10 cellular contexts compared by ENCODE assay signal in genomic region chr17:27829888-27830287, GRCh38. TPM values are rescaled to one million over a fixed set of nuclear protein-coding genes. Genes with fewer than 3 reads are reported as not detected.
DNase-seq lines count a peak whose midpoint lies in the region; ATAC-seq, FAIRE-seq and TF ChIP-seq lines count a peak whose summit lies in the region.
"Not testable (repeated sequence)": the region's sequence is repeated elsewhere in the genome, so short reads cannot be mapped to it uniquely, and the experiment has no call there.
"Had no signal": no experiment of that assay in that cellular context is flagged by ENCODE, and none has a peak within 500 bp of the region (broad histone marks: within the 10 kb centered on the region; RNA-seq: fewer than 3 reads in every experiment).

No MANE protein-coding gene starts in this region.

- H4K20me1 ChIP-seq in GM12878 (ENCODE audit: control insufficient read depth, insufficient read depth): not testable (repeated sequence)

- H3K9ac ChIP-seq in GM12878 (ENCODE audit: control insufficient read depth, insufficient read depth, low read length); kidney (ENCODE audit: low read length in 2 of 2): not testable (repeated sequence)

- not testable (repeated sequence) for H3K4me1 Mint-ChIP-seq in stimulated activated naive CD8-positive, alpha-beta T cell treated with anti-CD3 and anti-CD28 coated beads, Interleukin-15, amount 100 ng/mL, for 72 hours

- in situ Hi-C loops in GM12878 (cut with MboI): not testable (repeated sequence)

- not testable (repeated sequence) for H3K9me3 Mint-ChIP-seq in stimulated activated naive CD8-positive, alpha-beta T cell treated with anti-CD3 and anti-CD28 coated beads, Interleukin-15, amount 100 ng/mL, for 72 hours

- H2AFZ ChIP-seq in GM12878 (ENCODE audit: control insufficient read depth, low read depth, low read length): not testable (repeated sequence)

- H3K27me3 Mint-ChIP-seq in stimulated activated naive CD8-positive, alpha-beta T cell treated with anti-CD3 and anti-CD28 coated beads, Interleukin-15, amount 100 ng/mL, for 72 hours: not testable (repeated sequence)

- H3K4me2 ChIP-seq in GM12878 (ENCODE audit: control insufficient read depth, insufficient read depth): not testable (repeated sequence)

- not testable (repeated sequence) for BruUV-seq in GM12878 (replicated peaks; lab: Mats Ljungman, UMichigan)

- FAIRE-seq in GM12878 (lab: Jason Lieb, UNC) (peak; percentile 85), kidney (lab: Jason Lieb, UNC) (peak; percentile 86)

- not testable (repeated sequence) for H3K4me3 ChIP-seq in GM12878; epithelial cell of proximal tubule (ENCODE audit: low read depth, low read length); kidney (ENCODE audit: low read length in 2 of 2); mucosa of descending colon

- 10% methylated on average over 1 of the region's 1 CpG for WGBS in GM12878 (ENCODE audit: insufficient coverage, insufficient replicate concordance, low lambda C conversion rate, missing lambda C conversion rate)

- DNase-seq in NCI-H748 (lab: John Stamatoyannopoulos, UW; ENCODE audit: unreplicated experiment) (peak; percentile 14), epithelial cell of proximal tubule (ENCODE audit: low read depth) (peak; percentile 16)
- not testable (repeated sequence) for DNase-seq in GM12878 (ENCODE audit: low read depth, low spot score); kidney; mucosa of descending colon; stimulated activated naive CD8-positive, alpha-beta T cell treated with anti-CD3 and anti-CD28 coated beads, Interleukin-15, amount 100 ng/mL, for 72 hours

- TF ChIP-seq EP300 in Ishikawa (IDR thresholded peaks at IDR 0.05; ENCODE audit: borderline replicate concordance); GM12878 (IDR thresholded peaks at IDR 0.05; ENCODE audit: borderline replicate concordance in 1 of 2, control insufficient read depth in 1 of 2, low read depth in 2 of 2, low read length in 2 of 2): not testable (repeated sequence)

- intact Hi-C loops in GM12878 (cut with micrococcal nuclease; ENCODE audit: unreplicated experiment); kidney (cut with DNase I); mucosa of descending colon (cut with DNase I, micrococcal nuclease): not testable (repeated sequence)

- not testable (repeated sequence) for TF ChIP-seq POLR2A in GM12878 (IDR thresholded peaks at IDR 0.05; ENCODE audit: low read depth, low read length)

- H3K79me2 ChIP-seq in GM12878 (ENCODE audit: control insufficient read depth, insufficient read depth, low read length): not testable (repeated sequence)

- POLR2A ChIA-PET in GM12878 (lab: Charles Lee): not testable (repeated sequence)

- CTCF ChIA-PET in GM12878 (lab: Yijun Ruan, JAX): not testable (repeated sequence)

- H3K36me3 ChIP-seq in GM12878 (ENCODE audit: control insufficient read depth in 2 of 2, insufficient read depth in 2 of 2, low read length in 1 of 2); kidney (ENCODE audit: control insufficient read depth in 1 of 2, insufficient read depth in 2 of 2, low read length in 2 of 2); mucosa of descending colon (ENCODE audit: low read depth): not testable (repeated sequence)

- ATAC-seq in GM12878: not testable (repeated sequence)
- ATAC-seq in mucosa of descending colon: peak; percentile 49
- ATAC-seq in stimulated activated naive CD8-positive, alpha-beta T cell treated with anti-CD3 and anti-CD28 coated beads, Interleukin-15, amount 100 ng/mL, for 72 hours: peak; percentile 67

- not testable (repeated sequence) for H3K9me3 ChIP-seq in GM12878 (replicated peaks; ENCODE audit: control insufficient read depth, insufficient read depth, low read length); kidney (ENCODE audit: control insufficient read depth in 1 of 2, low read length in 2 of 2); mucosa of descending colon

- TF ChIP-seq RAD21 in Ishikawa (IDR thresholded peaks at IDR 0.05; ENCODE audit: low read depth); GM12878 (IDR thresholded peaks at IDR 0.05; ENCODE audit: insufficient read depth, low read depth, low read length): not testable (repeated sequence)

- not testable (repeated sequence) for H3K27me3 ChIP-seq in GM12878 (replicated peaks in 1 of 2; ENCODE audit: control insufficient read depth in 2 of 2, insufficient read depth in 2 of 2, low read length in 1 of 2)

- H3K27ac ChIP-seq in GM12878 (ENCODE audit: control insufficient read depth, insufficient read depth); kidney (ENCODE audit: low read depth in 2 of 2, low read length in 2 of 2): not testable (repeated sequence)

- SMC1A ChIA-PET in GM12878 (lab: Charles Lee; ENCODE audit: uncharacterized antibody, unreplicated experiment): not testable (repeated sequence)

- not testable (repeated sequence) for H3K4me1 ChIP-seq in GM12878 (ENCODE audit: control insufficient read depth, insufficient read depth, low read length); kidney (ENCODE audit: control insufficient read depth in 1 of 2, insufficient read depth in 1 of 2, low read depth in 1 of 2, low read length in 2 of 2); mucosa of descending colon (ENCODE audit: low read depth)

- RAD21 ChIA-PET in GM12878 (lab: Charles Lee; ENCODE audit: unreplicated experiment): not testable (repeated sequence)

- not testable (repeated sequence) for TF ChIP-seq CTCF in GM12878 (IDR thresholded peaks at IDR 0.05 in 2 of 3, conservative IDR thresholded peaks at IDR 0.05 in 1 of 3; ENCODE audit: control insufficient read depth in 2 of 3, extremely low read depth in 1 of 3, insufficient read depth in 1 of 3, low read depth in 3 of 3, low read length in 3 of 3); epithelial cell of proximal tubule (conservative IDR thresholded peaks at IDR 0.05; ENCODE audit: low read depth, low read length); kidney (IDR thresholded peaks at IDR 0.05; ENCODE audit: borderline replicate concordance, extremely low read depth, insufficient read depth); mucosa of descending colon (IDR thresholded peaks at IDR 0.05)

- not testable (repeated sequence) for H3K27ac Mint-ChIP-seq in stimulated activated naive CD8-positive, alpha-beta T cell treated with anti-CD3 and anti-CD28 coated beads, Interleukin-15, amount 100 ng/mL, for 72 hours

- not testable (repeated sequence) for H3K4me3 Mint-ChIP-seq in stimulated activated naive CD8-positive, alpha-beta T cell treated with anti-CD3 and anti-CD28 coated beads, Interleukin-15, amount 100 ng/mL, for 72 hours

TF ChIP-seq in Ishikawa, 13 proteins besides CTCF, POLR2A, EP300 and RAD21:
- TF ChIP-seq TEAD4 (IDR thresholded peaks at IDR 0.05): peak; percentile 86
- peak; percentile 78 for TF ChIP-seq NFIC (IDR thresholded peaks at IDR 0.05)
TF ChIP-seq in Ishikawa: peak in this region for 2; not testable (repeated sequence) for 11.

RNA-seq across cellular contexts. Expression of gene NOS2, which starts 29.6 kb away (rescaled TPM):
- 0.40 and 0.59 TPM in 2 replicates for total RNA-seq in GM12878 (2013; cell fraction: nucleolus; rRNA removed)
- total RNA-seq in GM12878 (2014; rRNA removed): not detected in 2 replicates
- not detected in 2 replicates for total RNA-seq in GM12878 (2014; rRNA removed; fragmentation: Illumina TruSeq; extraction: Trizol)
- total RNA-seq in GM12878 (2021): 0.05 and 0.08 TPM in 2 replicates
- polyA plus RNA-seq in GM12878 (2011; ENCODE audit: low read depth): not detected
- polyA plus RNA-seq in GM12878 (2011; rRNA removed): 0.01 and 0.03 TPM in 2 replicates
- polyA plus RNA-seq in GM12878 (2011; cell fraction: cytosol; rRNA removed): 0.03 and 0.04 TPM in 2 replicates
- 0.06 and 0.25 TPM in 2 replicates for polyA plus RNA-seq in GM12878 (2011; cell fraction: nucleus; rRNA removed)
- 0.08 TPM in 1 of 2 replicates, not detected in the other for polyA plus RNA-seq in GM12878 (2012)
- polyA plus RNA-seq in GM12878 (2014; fragmentation: Illumina TruSeq; extraction: Trizol): 0.01 and 0.05 TPM in 2 replicates
- polyA plus RNA-seq in GM12878 (2014; fragmentation: Nextera tagmentation; extraction: Ambion mirVana): not detected
- 0.03 TPM in 1 of 2 replicates, not detected in the other for polyA plus RNA-seq in GM12878 (2014; rRNA removed)
- not detected for polyA plus RNA-seq in GM12878 (2016; fragmentation: Nextera tagmentation; extraction: Ambion mirVana)
- polyA minus RNA-seq in GM12878 (2011; rRNA and poly(A)+ RNA removed): 0.07 and 0.15 TPM in 2 replicates
- not detected in 2 replicates for polyA minus RNA-seq in GM12878 (2011; cell fraction: cytosol; rRNA and poly(A)+ RNA removed)
- 0.12 TPM in 1 of 2 replicates, not detected in the other for polyA minus RNA-seq in GM12878 (2011; cell fraction: nucleus; rRNA and poly(A)+ RNA removed)
- under 0.01 and 0.07 TPM in 2 replicates for total RNA-seq in epithelial cell of proximal tubule
- 0.57 TPM for total RNA-seq in kidney
- polyA plus RNA-seq in kidney (ENCODE audit: insufficient read depth, low read depth, low replicate concordance): 0.37 TPM
- total RNA-seq in mucosa of descending colon: 10 to 100 TPM; 10.5 to 67.1 (median 11.0) TPM
- total RNA-seq: PC-3 had no signal
- polyA plus RNA-seq: AG04450; CD4-positive, CD25-positive, alpha-beta regulatory T cell had no signal
